24 cellular contexts compared by ENCODE assay signal in the genomic region with DNA sequence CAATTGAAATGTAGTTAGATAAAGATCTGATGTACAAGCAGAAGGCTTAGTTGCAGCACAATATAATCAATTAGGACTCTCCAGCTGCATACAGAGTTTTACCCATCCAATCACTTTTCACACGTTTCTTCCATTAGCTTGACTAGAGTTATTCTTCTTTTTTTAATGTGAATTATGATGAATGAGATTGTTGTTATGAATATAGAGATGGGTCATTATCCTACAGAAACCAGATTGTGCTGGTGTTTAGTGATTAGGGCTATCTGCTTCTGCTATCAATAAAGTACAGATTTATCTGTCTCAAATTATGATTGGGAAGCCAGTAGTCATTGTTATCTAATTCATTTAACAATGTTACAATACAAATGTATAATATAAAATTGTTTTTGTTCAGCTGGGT.
A peak's percentile ranks its signal among the peaks of the same experiment; 100 is the strongest.
DNase-seq lines count a peak whose midpoint lies in the region; ATAC-seq, FAIRE-seq and TF ChIP-seq lines count a peak whose summit lies in the region.
"Had no signal": no experiment of that assay in that cellular context is flagged by ENCODE, and none has a peak within 500 bp of the region (broad histone marks: within the 10 kb centered on the region; RNA-seq: fewer than 3 reads in every experiment).

No MANE protein-coding gene starts in this region.

- H3K36me3 Mint-ChIP-seq in neural crest cell (ENCODE audit: low read depth) (peaks cover 3% of the 10 kb centered on the region), HFFc6 (ENCODE audit: low read depth) (no peaks in the 10 kb centered on the region)
- no peaks in the 10 kb centered on the region for H3K36me3 Mint-ChIP-seq in CD8-positive, alpha-beta T cell
- H3K36me3 Mint-ChIP-seq: CD4-positive, CD25-positive, alpha-beta regulatory T cell had no signal

- no peaks in the 10 kb centered on the region for H3K9me3 ChIP-seq in SK-N-SH
- no peaks in the 10 kb centered on the region for H3K9me3 ChIP-seq in CD8-positive, alpha-beta T cell (ENCODE audit: low read length)
- H3K9me3 ChIP-seq: BE2C, BLaER1, Caco-2 had no signal

- CTCF ChIA-PET in SK-N-SH (lab: Yijun Ruan, JAX): interaction anchor here (1.2 to 2.0 kb wide), 3 partner anchors 18 to 33 kb away, joined by 4 to 6 read pairs (median 5); no protein-coding TSS in a partner anchor
- CTCF ChIA-PET in CD8-positive, alpha-beta T cell (lab: Charles Lee): no interaction called here

- no peaks in the 10 kb centered on the region for H3K79me2 ChIP-seq in SK-N-SH (ENCODE audit: insufficient read depth)

- TF ChIP-seq RAD21 in SK-N-SH (IDR thresholded peaks at IDR 0.05; ENCODE audit: low read length): no peak; the same call in 1 of the 2 replicates

- H3F3A ChIP-seq in SK-N-SH (replicated peaks; ENCODE audit: insufficient read depth): no peaks in the 10 kb centered on the region

- no peak overlapping the region for H2AFZ ChIP-seq in SK-N-SH (ENCODE audit: low read depth)

- no peaks in the 10 kb centered on the region for H3K36me3 ChIP-seq in SK-N-SH (replicated peaks in 1 of 2; ENCODE audit: control insufficient read depth in 1 of 2, insufficient read depth in 2 of 2, low read length in 1 of 2)
- no peaks in the 10 kb centered on the region for H3K36me3 ChIP-seq in H7 (replicated peaks; ENCODE audit: control insufficient read depth, insufficient read depth, low read length)
- H3K36me3 ChIP-seq in CD8-positive, alpha-beta T cell (ENCODE audit: insufficient read depth, low read length): no peaks in the 10 kb centered on the region
- H3K36me3 ChIP-seq: BE2C, BLaER1 had no signal

- ATAC-seq in GM18511 (IDR thresholded peaks at IDR 0.05; ENCODE audit: unreplicated experiment): no peak
- no peak for ATAC-seq in CD8-positive, alpha-beta T cell

- peak; percentile 26 for FAIRE-seq in frontal cortex (lab: Jason Lieb, UNC)
- FAIRE-seq: A204.1, D721Med, G401.6, GM12891 had no signal

- H3K9me2 ChIP-seq in SK-N-SH: no peaks in the 10 kb centered on the region

- DNase-seq in SK-N-DZ (ENCODE audit: low spot score): peak; percentile 39
- DNase-seq in SK-N-SH: no peak
- no peak for DNase-seq in frontal cortex (ENCODE audit: low spot score in 2 of 2)
- DNase-seq in neural crest cell (ENCODE audit: low read depth, low spot score): no peak
- no peak for DNase-seq in H7
- DNase-seq in HFFc6: no peak
- DNase-seq in CD8-positive, alpha-beta T cell: no peak
- DNase-seq: 8988T; ACHN; BE2C; C1 segment of cervical spinal cord; Caco-2; Calu3; CD4-positive, alpha-beta memory T cell; CD4-positive, CD25-positive, alpha-beta regulatory T cell; DMS79 treated with DMSO at 0.1 percent for 48 hours; GF-D8 had no signal

- H3K9me3 Mint-ChIP-seq in neural crest cell: peaks cover 11% of the 10 kb centered on the region
- no peaks in the 10 kb centered on the region for H3K9me3 Mint-ChIP-seq in HFFc6
- peaks cover 3% of the 10 kb centered on the region for H3K9me3 Mint-ChIP-seq in CD8-positive, alpha-beta T cell
- H3K9me3 Mint-ChIP-seq: CD14-positive monocyte had no signal

- intact Hi-C loops in CD8-positive, alpha-beta T cell (cut with DNase I, micrococcal nuclease): no loop called here

- H3K27ac ChIP-seq in SK-N-SH (ENCODE audit: low read depth in 2 of 2, low read length in 1 of 2): 0 out of 4 replicates have a peak overlapping the region, but pooled peaks of 1 of the 2 experiments have one; percentile 6
- no peak overlapping the region for H3K27ac ChIP-seq in CD8-positive, alpha-beta T cell (ENCODE audit: low read depth, low read length)
- H3K27ac ChIP-seq: BLaER1 had no signal

- peaks cover 0 to 9% of the 10 kb centered on the region in 2 experiments; a peak in 2 of 4 replicates for H3K4me1 ChIP-seq in SK-N-SH (ENCODE audit: control insufficient read depth in 1 of 2, insufficient read depth in 2 of 2, low read depth in 1 of 2, low read length in 1 of 2)
- no peaks in the 10 kb centered on the region for H3K4me1 ChIP-seq in CD8-positive, alpha-beta T cell (ENCODE audit: insufficient read depth, low read length)

- no peak overlapping the region for H3K4me3 Mint-ChIP-seq in neural crest cell
- no peak overlapping the region for H3K4me3 Mint-ChIP-seq in HFFc6
- H3K4me3 Mint-ChIP-seq in CD8-positive, alpha-beta T cell: no peak overlapping the region
- H3K4me3 Mint-ChIP-seq: CD14-positive monocyte; CD4-positive, alpha-beta memory T cell; CD4-positive, CD25-positive, alpha-beta regulatory T cell had no signal

- H3K4me1 Mint-ChIP-seq in neural crest cell (peaks cover 58% of the 10 kb centered on the region), HFFc6 (ENCODE audit: low read depth) (no peaks in the 10 kb centered on the region)
- no peaks in the 10 kb centered on the region for H3K4me1 Mint-ChIP-seq in CD8-positive, alpha-beta T cell (ENCODE audit: low read depth)
- H3K4me1 Mint-ChIP-seq: CD14-positive monocyte; CD4-positive, CD25-positive, alpha-beta regulatory T cell had no signal

- TF ChIP-seq CTCF in SK-N-SH (IDR thresholded peaks at IDR 0.05) (no peak), neural crest cell (conservative IDR thresholded peaks at IDR 0.05) (no peak), HFFc6 (IDR thresholded peaks at IDR 0.05) (no peak)
- TF ChIP-seq CTCF in CD8-positive, alpha-beta T cell (IDR thresholded peaks at IDR 0.05): no peak

- peak in 1 of 2 experiments; percentile 93; a peak in 2 of 4 replicates for TF ChIP-seq EP300 in SK-N-SH (IDR thresholded peaks at IDR 0.05; ENCODE audit: borderline replicate concordance in 1 of 2, low read depth in 1 of 2, low read length in 1 of 2)

- H4K20me1 ChIP-seq in SK-N-SH (ENCODE audit: insufficient read depth): no peaks in the 10 kb centered on the region
- H4K20me1 ChIP-seq: BLaER1 had no signal

- H3K27me3 Mint-ChIP-seq in neural crest cell (ENCODE audit: low read depth) (no peaks in the 10 kb centered on the region), HFFc6 (ENCODE audit: insufficient read depth) (peaks cover 2% of the 10 kb centered on the region; the same call in 1 of the 2 replicates)
- no peaks in the 10 kb centered on the region for H3K27me3 Mint-ChIP-seq in CD8-positive, alpha-beta T cell (ENCODE audit: low read depth)
- H3K27me3 Mint-ChIP-seq: CD4-positive, alpha-beta memory T cell; CD4-positive, CD25-positive, alpha-beta regulatory T cell had no signal

- H3K4me3 ChIP-seq in SK-N-SH (ENCODE audit: low read depth in 2 of 2, low read length in 1 of 2) (no peak overlapping the region), H7 (ENCODE audit: insufficient read depth, low read depth, low read length) (no peak overlapping the region)
- no peak overlapping the region for H3K4me3 ChIP-seq in CD8-positive, alpha-beta T cell (ENCODE audit: low read depth, low read length)
- H3K4me3 ChIP-seq: BLaER1 had no signal

- POLR2A ChIA-PET in SK-N-SH (lab: Yijun Ruan, JAX): interaction anchor here (1.5 kb wide), 1 partner anchor 17 kb away, joined by 3 read pairs; no protein-coding TSS in a partner anchor
- POLR2A ChIA-PET in CD8-positive, alpha-beta T cell (lab: Charles Lee): no interaction called here

- WGBS in SK-N-SH (ENCODE audit: low lambda C conversion rate): 60% methylated on average over 1 of the region's 1 CpG

- H3K4me2 ChIP-seq in SK-N-SH: no peak overlapping the region
- H3K4me2 ChIP-seq: BLaER1 had no signal

- H3K27me3 ChIP-seq in SK-N-SH (ENCODE audit: insufficient read depth) (no peaks in the 10 kb centered on the region), H7 (ENCODE audit: control insufficient read depth, insufficient read depth, low read length) (no peaks in the 10 kb centered on the region)
- no peaks in the 10 kb centered on the region for H3K27me3 ChIP-seq in CD8-positive, alpha-beta T cell (ENCODE audit: insufficient read depth, low read length)
- H3K27me3 ChIP-seq: BE2C, BLaER1 had no signal

- H3K9ac ChIP-seq in SK-N-SH: no peak overlapping the region
- H3K9ac ChIP-seq: BLaER1 had no signal

- H3K27ac Mint-ChIP-seq in neural crest cell (ENCODE audit: unreplicated experiment) (peak overlapping the region; percentile 31), HFFc6 (no peak overlapping the region)
- no peak overlapping the region for H3K27ac Mint-ChIP-seq in CD8-positive, alpha-beta T cell
- H3K27ac Mint-ChIP-seq: CD14-positive monocyte; CD4-positive, alpha-beta memory T cell; CD4-positive, CD25-positive, alpha-beta regulatory T cell had no signal

TF ChIP-seq in SK-N-SH, 30 proteins besides CTCF, POLR2A, EP300 and RAD21:
- TF ChIP-seq RCOR1 (IDR thresholded peaks at IDR 0.05; ENCODE audit: low read length) (peak; percentile 89; the same call in 1 of the 2 replicates), FOXJ3 (CRISPR knock-in tag; IDR thresholded peaks at IDR 0.05) (0 out of 2 replicates have a peak, but pooled peaks have one; percentile 32), RFX5 (IDR thresholded peaks at IDR 0.05; ENCODE audit: low read length) (no peak), TCF12 (IDR thresholded peaks at IDR 0.05) (peak; percentile 27; the same call in 1 of the 2 replicates), GATA2 (CRISPR knock-in tag; IDR thresholded peaks at IDR 0.05) (peak; percentile 84), MXI1 (IDR thresholded peaks at IDR 0.05; ENCODE audit: low read depth, low read length) (peak; percentile 23; the same call in 1 of the 2 replicates)
